8 cellular contexts compared by ENCODE assay signal in genomic region chr20:57709823-57710799, GRCh38. TPM values are rescaled to one million over a fixed set of nuclear protein-coding genes. Genes with fewer than 3 reads are reported as not detected.
A peak's percentile ranks its signal among the peaks of the same experiment; 100 is the strongest.
DNase-seq lines count a peak whose midpoint lies in the region; ATAC-seq and TF ChIP-seq lines count a peak whose summit lies in the region.

TSS of gene PMEPA1 (minus strand) at chr20:57710015. CDS start at chr20:57709582, 433 bp downstream.

- no peak for TF ChIP-seq EP300 in gastroesophageal sphincter (IDR thresholded peaks at IDR 0.05)
- no peak for TF ChIP-seq EP300 in stomach (IDR thresholded peaks at IDR 0.05)

- ATAC-seq in GM21717 (IDR thresholded peaks at IDR 0.05; ENCODE audit: unreplicated experiment) (peak; percentile 62), gastroesophageal sphincter (peak; percentile 91)

- H3K9me2 ChIP-seq in Karpas-422 (replicated peaks; ENCODE audit: insufficient read depth, low read length): no peaks in the 10 kb centered on the region

- peaks cover 21% of the 10 kb centered on the region for H3K4me1 Mint-ChIP-seq in activated naive CD4-positive, alpha-beta T cell treated with anti-CD3 and anti-CD28 coated beads, Interleukin-2, amount 10 ng/mL, durations not matched to agents 7 days and 5 days

- H2AFZ ChIP-seq in Karpas-422 (ENCODE audit: low read length) (peak within 1 kb of the TSS; percentile 92; the same call in 1 of the 2 replicates), neuron (ENCODE audit: low read depth, low read length) (peak within 1 kb of the TSS; percentile 89)

- H3K27ac ChIP-seq in Karpas-422 (ENCODE audit: low read length) (no peak within 1 kb of the TSS), gastroesophageal sphincter (peak within 1 kb of the TSS; percentile 86 to 95 (median 93)), stomach (peak within 1 kb of the TSS; percentile 83 to 93 (median 93))

- H3K36me3 ChIP-seq in Karpas-422 (ENCODE audit: insufficient read depth, low read length) (no peaks in the 10 kb centered on the region), gastroesophageal sphincter (no peaks in the 10 kb centered on the region), neuron (ENCODE audit: insufficient read depth, low read length) (no peaks in the 10 kb centered on the region), stomach (no peaks in the 10 kb centered on the region)

- H3K4me1 ChIP-seq in Karpas-422 (ENCODE audit: low read length) (peaks cover 42% of the 10 kb centered on the region), gastroesophageal sphincter (peaks cover 0 to 87% (median 19%) of the 10 kb centered on the region in 3 donors), neuron (ENCODE audit: insufficient read depth, low read length) (peaks cover 56% of the 10 kb centered on the region), stomach (peaks cover 27 to 77% (median 52%) of the 10 kb centered on the region in 4 donors)

- no peak within 1 kb of the TSS for H3K27ac Mint-ChIP-seq in activated naive CD4-positive, alpha-beta T cell treated with anti-CD3 and anti-CD28 coated beads, Interleukin-2, amount 10 ng/mL, durations not matched to agents 7 days and 5 days

- H3K4me3 Mint-ChIP-seq in activated naive CD4-positive, alpha-beta T cell treated with anti-CD3 and anti-CD28 coated beads, Interleukin-2, amount 10 ng/mL, durations not matched to agents 7 days and 5 days: peak within 1 kb of the TSS; percentile 78

- H3K4me2 ChIP-seq in Karpas-422 (ENCODE audit: low read depth, low read length, poor library complexity, severe bottlenecking): peak within 1 kb of the TSS; percentile 87

- H3K9me3 ChIP-seq in Karpas-422 (ENCODE audit: low read length) (no peaks in the 10 kb centered on the region), gastroesophageal sphincter (no peaks in the 10 kb centered on the region), neuron (ENCODE audit: low read length) (no peaks in the 10 kb centered on the region), stomach (no peaks in the 10 kb centered on the region)

- peaks cover 37% of the 10 kb centered on the region for H4K20me1 ChIP-seq in Karpas-422 (ENCODE audit: insufficient read depth, low read depth, low read length)

- H3K4me3 ChIP-seq in Karpas-422 (ENCODE audit: low read length): peak within 1 kb of the TSS; percentile 70
- peak within 1 kb of the TSS; percentile 68 to 95 for H3K4me3 ChIP-seq in gastroesophageal sphincter
- H3K4me3 ChIP-seq in neuron (ENCODE audit: low read length): peak within 1 kb of the TSS; percentile 54
- H3K4me3 ChIP-seq in stomach: peak within 1 kb of the TSS; percentile 58 to 78 (median 72)

- H3K9ac ChIP-seq in Karpas-422 (ENCODE audit: low read length): peak within 1 kb of the TSS; percentile 68

- TF ChIP-seq POLR2A in gastroesophageal sphincter (IDR thresholded peaks at IDR 0.05) (peak; percentile 78 to 89), stomach (IDR thresholded peaks at IDR 0.05) (no peak)

- H3K79me2 ChIP-seq in Karpas-422 (ENCODE audit: low read length): no peaks in the 10 kb centered on the region

- H3K27me3 Mint-ChIP-seq in activated naive CD4-positive, alpha-beta T cell treated with anti-CD3 and anti-CD28 coated beads, Interleukin-2, amount 10 ng/mL, durations not matched to agents 7 days and 5 days: peaks cover 77% of the 10 kb centered on the region

- H3K27me3 ChIP-seq in Karpas-422 (ENCODE audit: low read length) (no peaks in the 10 kb centered on the region), gastroesophageal sphincter (no peaks in the 10 kb centered on the region), neuron (ENCODE audit: insufficient read depth, low read length) (peaks cover 5% of the 10 kb centered on the region), stomach (no peaks in the 10 kb centered on the region)

- no peaks in the 10 kb centered on the region for H3K9me3 Mint-ChIP-seq in activated naive CD4-positive, alpha-beta T cell treated with anti-CD3 and anti-CD28 coated beads, Interleukin-2, amount 10 ng/mL, durations not matched to agents 7 days and 5 days

- CTCF ChIA-PET in activated naive CD4-positive, alpha-beta T cell treated with anti-CD3 and anti-CD28 coated beads, Interleukin-2, amount 10 ng/mL, durations not matched to agents 7 days and 5 days (lab: Charles Lee): interaction anchor here (0.9 to 1.6 kb wide), 5 partner anchors 11 to 88 kb away, joined by 3 to 4 read pairs (median 3); no protein-coding TSS in a partner anchor

- DNase-seq in D341Med (ENCODE audit: low spot score) (peak; percentile 98), Karpas-422 (peak; percentile 94), SHP77 treated with DMSO at 0.1 percent for 48 hours (lab: John Stamatoyannopoulos, UW) (peak; percentile 34), stomach (peak; percentile 94)
- DNase-seq in activated naive CD4-positive, alpha-beta T cell treated with anti-CD3 and anti-CD28 coated beads, Interleukin-2, amount 10 ng/mL, durations not matched to agents 7 days and 5 days: peak; percentile 91

- WGBS in gastroesophageal sphincter (ENCODE audit: low coverage in 1 of 2), 2 donors: 7 to 10% methylated on average over 2 to 3 of the region's 92 CpGs
- 0 to 2% (median 1%) methylated on average over 44 to 92 of the region's 92 CpGs for WGBS in stomach, 5 donors

- no peaks in the 10 kb centered on the region for H3K36me3 Mint-ChIP-seq in activated naive CD4-positive, alpha-beta T cell treated with anti-CD3 and anti-CD28 coated beads, Interleukin-2, amount 10 ng/mL, durations not matched to agents 7 days and 5 days

- intact Hi-C loops in stomach (cut with DNase I; ENCODE audit: low total_unique reads): no loop called here

- peak in 3 of 4 experiments; percentile 17 to 33 (median 24) for TF ChIP-seq CTCF in gastroesophageal sphincter (IDR thresholded peaks at IDR 0.05)
- TF ChIP-seq CTCF in stomach (IDR thresholded peaks at IDR 0.05): no peak

RNA-seq across cellular contexts. Expression of gene PMEPA1, which starts in this region (rescaled TPM):
- 1.6 and 1.9 TPM in 2 replicates for total RNA-seq in Karpas-422 (2014; rRNA removed; shearing (Covaris generic); ENCODE audit: low replicate concordance)
- total RNA-seq in gastroesophageal sphincter: 10 to 100 TPM in 3 of 4 donors, 1 to 10 TPM in 1; 9.6 to 47.5 (median 18.9) TPM
- total RNA-seq in stomach: 10 to 100 TPM in 2 of 5 donors, 1 to 10 TPM in 2, not detected in 1; 5.3 to 17.2 (median 10.7) TPM
- 10 to 100 TPM in 1 of 3 donors, 1 to 10 TPM in 2; 5.3 to 12.5 (median 5.4) TPM for polyA plus RNA-seq in stomach

Comparison
In these comparisons a context has a peak if more than half of its experiments do, and no peak if none do; other contexts are left out.
1. DNase-seq: peak in every context shown above with its lines; median percentile 98 in D341Med; 94 in Karpas-422; 94 in stomach; 91 in activated naive CD4-positive, alpha-beta T cell treated with anti-CD3 and anti-CD28 coated beads, Interleukin-2, amount 10 ng/mL, durations not matched to agents 7 days and 5 days; 34 in SHP77 treated with DMSO at 0.1 percent for 48 hours.
2. CTCF ChIP-seq: peak in gastroesophageal sphincter (3 of 4); none in stomach (0 of 7).
3. POLR2A ChIP-seq: peak in gastroesophageal sphincter (2 of 2); none in stomach (0 of 4).
4. Peak in every context shown above with its lines, with median percentiles within 50 percentile points of each other: H3K4me3 ChIP-seq.